ENCODE assay signal across 8 cellular contexts in genomic region chr6:136288566-136289326, GRCh38. TPM values are rescaled to one million over a fixed set of nuclear protein-coding genes. Genes with fewer than 3 reads are reported as not detected.
DNase-seq lines count a peak whose midpoint lies in the region; ATAC-seq, FAIRE-seq and TF ChIP-seq lines count a peak whose summit lies in the region.

No MANE protein-coding gene starts in this region.

- peak; percentile 51 to 67; a peak in 2 of 4 replicates for TF ChIP-seq POLR2A in HepG2 (IDR thresholded peaks at IDR 0.05; ENCODE audit: insufficient read depth in 1 of 2, low read depth in 2 of 2, low read length in 2 of 2)

- no TSS peak for BruUV-seq in HepG2 (replicated peaks; lab: Mats Ljungman, UMichigan)

- peak overlapping the region; percentile 90 for H3K4me2 ChIP-seq in HepG2 (ENCODE audit: low read depth, low read length)

- peak overlapping the region; percentile 82 to 95 (median 93) for H3K4me3 ChIP-seq in HepG2 (replicated peaks in 1 of 3; ENCODE audit: insufficient read depth in 1 of 3, low read depth in 2 of 3, low read length in 3 of 3)

- H3K36me3 Mint-ChIP-seq in activated CD4-positive, alpha-beta memory T cell treated with anti-CD3 and anti-CD28 coated beads for 36 hours, result peaks cover 23% of the 10 kb centered on the region

- H3K4me3 Mint-ChIP-seq in activated CD4-positive, alpha-beta memory T cell treated with anti-CD3 and anti-CD28 coated beads for 36 hours, result peak overlapping the region; percentile 94

- H3K27me3 Mint-ChIP-seq in activated CD4-positive, alpha-beta memory T cell treated with anti-CD3 and anti-CD28 coated beads for 36 hours, result no peaks in the 10 kb centered on the region

- in situ Hi-C loops in HepG2 (cut with HindIII; ENCODE audit: extremely low pct_ligation_motif_present, low pct_unique_long_range_greater_than_20kb), result loop anchor here (5.0 kb wide), 1 partner anchor 36 kb away; the partner anchor contains the start of gene MTFR2

- WGBS in HepG2 (ENCODE audit: low lambda C conversion rate), result 1% methylated on average over 30 of the region's 34 CpGs

- CTCF ChIA-PET in activated CD4-positive, alpha-beta memory T cell treated with anti-CD3 and anti-CD28 coated beads for 36 hours (lab: Charles Lee), result interaction anchor here (0.9 to 3.4 kb wide), 7 partner anchors 10 to 504 kb away, joined by 3 to 15 read pairs (median 4); partner anchors contain the start of genes MAP7 and MTFR2
- CTCF ChIA-PET in HepG2 (lab: Yijun Ruan, JAX; ENCODE audit: low intra/inter-chr PET ratio, low total read pairs), result no interaction called here

- TF ChIP-seq EP300 in HepG2 (IDR thresholded peaks at IDR 0.05; ENCODE audit: low read depth in 2 of 2, low read length in 2 of 2) (no peak), HepG2 (CRISPR knock-in tag; IDR thresholded peaks at IDR 0.05; ENCODE audit: borderline replicate concordance) (no peak)

- DNase-seq in NCI-H82 (lab: John Stamatoyannopoulos, UW) (peak; percentile 78), NCI-H82 treated with DMSO at 0.1 percent for 48 hours (lab: John Stamatoyannopoulos, UW; ENCODE audit: unreplicated experiment) (no peak), NCI-H446 treated with DMSO at 0.1 percent for 48 hours (lab: John Stamatoyannopoulos, UW) (peak; percentile 46), dermis microvascular lymphatic vessel endothelial cell (ENCODE audit: low read depth in 2 of 2) (peak; percentile 93 to 97), HepG2 (ENCODE audit: low spot score) (peak; percentile 89)
- DNase-seq in activated CD4-positive, alpha-beta memory T cell treated with anti-CD3 and anti-CD28 coated beads for 36 hours, result peak; percentile 93
- DNase-seq in stimulated activated CD4-positive, alpha-beta T cell treated with anti-CD3 and anti-CD28 coated beads, Interleukin-4, amount 100 ng/mL, for 1 hour, result peak; percentile 75

- TF ChIP-seq RAD21 in HepG2 (CRISPR knock-in tag; IDR thresholded peaks at IDR 0.05), result no peak; the same call in 1 of the 2 replicates

- H3K79me2 ChIP-seq in HepG2 (ENCODE audit: insufficient read depth, low read length), result peaks cover 57% of the 10 kb centered on the region

- peak overlapping the region; percentile 100 for H3K27ac Mint-ChIP-seq in activated CD4-positive, alpha-beta memory T cell treated with anti-CD3 and anti-CD28 coated beads for 36 hours

- no peak overlapping the region for H2AFZ ChIP-seq in HepG2 (ENCODE audit: low read length)

- peak overlapping the region; percentile 100 for H3K9ac ChIP-seq in HepG2 (ENCODE audit: insufficient read depth, low read depth, low read length)

- peaks cover 0 to 4% of the 10 kb centered on the region in 2 experiments; a peak in 2 of 5 replicates for H3K36me3 ChIP-seq in HepG2 (replicated peaks in 1 of 2; ENCODE audit: control insufficient read depth in 1 of 2, insufficient read depth in 2 of 2, low read length in 2 of 2)

- POLR2A ChIA-PET in activated CD4-positive, alpha-beta memory T cell treated with anti-CD3 and anti-CD28 coated beads for 36 hours (lab: Charles Lee), result interaction anchor here (0.9 to 5.6 kb wide), 7 partner anchors 11 to 791 kb away, joined by 3 to 85 read pairs (median 13); partner anchors contain the start of genes AHI1, MAP3K5 and MTFR2
- POLR2A ChIA-PET in HepG2 (lab: Yijun Ruan, JAX), result interaction anchor here (0.6 to 4.7 kb wide), 28 partner anchors 7 to 1285 kb away, joined by 3 to 85 read pairs (median 8); partner anchors contain the start of genes AHI1, HBS1L and MTFR2

- TF ChIP-seq CTCF in HepG2 (CRISPR knock-in tag; IDR thresholded peaks at IDR 0.05), result 0 out of 2 replicates have a peak, but pooled peaks have one; percentile 3

- no peak for FAIRE-seq in HepG2 (lab: Jason Lieb, UNC)

- peak overlapping the region; percentile 99 for H3K27ac ChIP-seq in HepG2 (ENCODE audit: extremely low read length, insufficient read depth, low read length)

- peak; percentile 33 for ATAC-seq in HG03095 (IDR thresholded peaks at IDR 0.05; ENCODE audit: unreplicated experiment)
- ATAC-seq in HepG2, result peak; percentile 78

- H3K9me3 ChIP-seq in HepG2 (ENCODE audit: low read length), result no peaks in the 10 kb centered on the region

- no peaks in the 10 kb centered on the region; a peak in 1 of 5 replicates for H3K27me3 ChIP-seq in HepG2 (ENCODE audit: control insufficient read depth in 1 of 2, insufficient read depth in 2 of 2, low read length in 2 of 2)

- peaks cover 54% of the 10 kb centered on the region for H4K20me1 ChIP-seq in HepG2 (ENCODE audit: insufficient read depth, low read length)

- intact Hi-C loops in activated CD4-positive, alpha-beta memory T cell treated with anti-CD3 and anti-CD28 coated beads for 36 hours (cut with micrococcal nuclease), result loop anchor here (1.0 to 10.0 kb wide), 7 partner anchors 38 to 1234 kb away; partner anchors contain the start of genes HBS1L, MAP3K5, MAP7 and MTFR2
- intact Hi-C loops in HepG2 (cut with micrococcal nuclease; ENCODE audit: unreplicated experiment), result loop anchor here (1.0 to 2.0 kb wide), 2 partner anchors 8 to 792 kb away; partner anchors contain the start of gene AHI1

- H3K4me1 ChIP-seq in HepG2 (ENCODE audit: insufficient read depth, low read length), result peaks cover 50% of the 10 kb centered on the region

- peaks cover 48% of the 10 kb centered on the region for H3K4me1 Mint-ChIP-seq in activated CD4-positive, alpha-beta memory T cell treated with anti-CD3 and anti-CD28 coated beads for 36 hours (ENCODE audit: low read depth)

- no peaks in the 10 kb centered on the region for H3K9me3 Mint-ChIP-seq in activated CD4-positive, alpha-beta memory T cell treated with anti-CD3 and anti-CD28 coated beads for 36 hours

TF ChIP-seq in HepG2, 621 proteins besides CTCF, POLR2A, EP300 and RAD21 (continues in another document):
- TF ChIP-seq ZNF460 (CRISPR knock-in tag; IDR thresholded peaks at IDR 0.05; ENCODE audit: borderline replicate concordance), result no peak
- TF ChIP-seq ZNF564 (CRISPR knock-in tag; IDR thresholded peaks at IDR 0.05), result 0 out of 2 replicates have a peak, but pooled peaks have one; percentile 81
- TF ChIP-seq RARA (CRISPR knock-in tag; IDR thresholded peaks at IDR 0.05), result no peak
- TF ChIP-seq ZNF674 (CRISPR knock-in tag; IDR thresholded peaks at IDR 0.05; ENCODE audit: low read depth), result no peak
- TF ChIP-seq ZFP62 (CRISPR knock-in tag; IDR thresholded peaks at IDR 0.05), result no peak

RNA-seq across cellular contexts. Expression of gene BCLAF1, which starts 0.9 kb away (rescaled TPM):
- 100 to 1,000 TPM; 103 to 107 TPM for total RNA-seq in activated CD4-positive, alpha-beta memory T cell treated with anti-CD3 and anti-CD28 coated beads for 36 hours
- total RNA-seq in dermis microvascular lymphatic vessel endothelial cell (67.3 and 71.1 TPM in 2 replicates), HepG2 (2016; rRNA removed; fragmentation: Illumina TruSeq; extraction: Trizol) (292 and 439 TPM in 2 replicates)
- 20.2 and 21.8 TPM in 2 replicates for total RNA-seq in HepG2 (2016; cell fraction: cytosol; rRNA removed; fragmentation: Illumina TruSeq; extraction: Trizol; ENCODE audit: low read depth)
- 277 and 462 TPM in 2 replicates for total RNA-seq in HepG2 (2016; cell fraction: insoluble cytoplasmic fraction; rRNA removed; fragmentation: Illumina TruSeq; extraction: Trizol)
- total RNA-seq in HepG2 (2016; cell fraction: membrane; rRNA removed; fragmentation: Illumina TruSeq; extraction: Trizol), result 30.3 and 37.3 TPM in 2 replicates
- 318 and 332 TPM in 2 replicates for total RNA-seq in HepG2 (2016; cell fraction: nucleus; rRNA removed; fragmentation: Illumina TruSeq; extraction: Trizol)
- polyA plus RNA-seq in HepG2 (2011; rRNA removed), result 40.4 and 55.3 TPM in 2 replicates
- polyA plus RNA-seq in HepG2 (2011; cell fraction: cytosol; rRNA removed), result 15.1 and 21.6 TPM in 2 replicates
- 55.9 and 61.4 TPM in 2 replicates for polyA plus RNA-seq in HepG2 (2011; cell fraction: nucleus; rRNA removed)
- 46.3 and 82.3 TPM in 2 replicates for polyA plus RNA-seq in HepG2 (2012)
- 3.5 and 3.6 TPM in 2 replicates for polyA plus RNA-seq in HepG2 (2016; cell fraction: cytosol; fragmentation: Illumina TruSeq; extraction: Trizol; ENCODE audit: low read depth)
- 251 and 266 TPM in 2 replicates for polyA plus RNA-seq in HepG2 (2016; cell fraction: insoluble cytoplasmic fraction; fragmentation: Illumina TruSeq; extraction: Trizol; ENCODE audit: low read depth)
- polyA plus RNA-seq in HepG2 (2016; cell fraction: membrane; fragmentation: Illumina TruSeq; extraction: Trizol; ENCODE audit: low read depth), result 7.1 and 11.2 TPM in 2 replicates
- 153 and 159 TPM in 2 replicates for polyA plus RNA-seq in HepG2 (2016; cell fraction: nucleus; fragmentation: Illumina TruSeq; extraction: Trizol; ENCODE audit: insufficient read depth, low read depth)
- polyA minus RNA-seq in HepG2 (2011; rRNA and poly(A)+ RNA removed; ENCODE audit: low replicate concordance), result 71.2 and 104 TPM in 2 replicates
- 64.1 and 70.1 TPM in 2 replicates for polyA minus RNA-seq in HepG2 (2011; cell fraction: cytosol; rRNA and poly(A)+ RNA removed)
- polyA minus RNA-seq in HepG2 (2011; cell fraction: nucleus; rRNA and poly(A)+ RNA removed), result 566 and 662 TPM in 2 replicates

RNA-seq across cellular contexts. Expression of gene MTFR2, which starts 38.6 kb away (rescaled TPM):
- 10 to 100 TPM; 24.2 to 25.2 TPM for total RNA-seq in activated CD4-positive, alpha-beta memory T cell treated with anti-CD3 and anti-CD28 coated beads for 36 hours
- total RNA-seq in dermis microvascular lymphatic vessel endothelial cell (0.76 and 1.5 TPM in 2 replicates), HepG2 (2016; rRNA removed; fragmentation: Illumina TruSeq; extraction: Trizol) (10.7 and 12.5 TPM in 2 replicates)
- 4.1 TPM in 2 replicates for total RNA-seq in HepG2 (2016; cell fraction: cytosol; rRNA removed; fragmentation: Illumina TruSeq; extraction: Trizol; ENCODE audit: low read depth)
- 9.5 and 12.3 TPM in 2 replicates for total RNA-seq in HepG2 (2016; cell fraction: insoluble cytoplasmic fraction; rRNA removed; fragmentation: Illumina TruSeq; extraction: Trizol)
- total RNA-seq in HepG2 (2016; cell fraction: membrane; rRNA removed; fragmentation: Illumina TruSeq; extraction: Trizol), result 6.1 and 7.8 TPM in 2 replicates
- 10.1 and 10.9 TPM in 2 replicates for total RNA-seq in HepG2 (2016; cell fraction: nucleus; rRNA removed; fragmentation: Illumina TruSeq; extraction: Trizol)
- polyA plus RNA-seq in HepG2 (2011; rRNA removed), result 5.1 and 6.7 TPM in 2 replicates
- 3.7 and 5.7 TPM in 2 replicates for polyA plus RNA-seq in HepG2 (2011; cell fraction: cytosol; rRNA removed)
- polyA plus RNA-seq in HepG2 (2011; cell fraction: nucleus; rRNA removed), result 2.8 and 5.0 TPM in 2 replicates
- polyA plus RNA-seq in HepG2 (2012), result 2.0 and 4.5 TPM in 2 replicates
- 2.5 and 2.9 TPM in 2 replicates for polyA plus RNA-seq in HepG2 (2016; cell fraction: cytosol; fragmentation: Illumina TruSeq; extraction: Trizol; ENCODE audit: low read depth)
- 16.6 and 19.4 TPM in 2 replicates for polyA plus RNA-seq in HepG2 (2016; cell fraction: insoluble cytoplasmic fraction; fragmentation: Illumina TruSeq; extraction: Trizol; ENCODE audit: low read depth)
- 3.7 and 4.4 TPM in 2 replicates for polyA plus RNA-seq in HepG2 (2016; cell fraction: membrane; fragmentation: Illumina TruSeq; extraction: Trizol; ENCODE audit: low read depth)
- polyA plus RNA-seq in HepG2 (2016; cell fraction: nucleus; fragmentation: Illumina TruSeq; extraction: Trizol; ENCODE audit: insufficient read depth, low read depth), result 14.9 and 16.4 TPM in 2 replicates
- 4.5 and 22.8 TPM in 2 replicates for polyA minus RNA-seq in HepG2 (2011; rRNA and poly(A)+ RNA removed; ENCODE audit: low replicate concordance)
- polyA minus RNA-seq in HepG2 (2011; cell fraction: cytosol; rRNA and poly(A)+ RNA removed), result 1.5 and 2.5 TPM in 2 replicates
- 8.3 and 13.4 TPM in 2 replicates for polyA minus RNA-seq in HepG2 (2011; cell fraction: nucleus; rRNA and poly(A)+ RNA removed)
